ENCODE assay signal across 14 cellular contexts in genomic region chr18:10878703-10879102, GRCh38.
DNase-seq lines count a peak whose midpoint lies in the region; ATAC-seq, FAIRE-seq and TF ChIP-seq lines count a peak whose summit lies in the region.
"Had no signal": no experiment of that assay in that cellular context is flagged by ENCODE, and none has a peak within 500 bp of the region (broad histone marks: within the 10 kb centered on the region; RNA-seq: fewer than 3 reads in every experiment).

No MANE protein-coding gene starts in this region.

- peak; percentile 59 to 78 (median 70) for DNase-seq in body of pancreas
- no peak for DNase-seq in gastrocnemius medialis
- DNase-seq in left colon: no peak
- no peak for DNase-seq in PC-3
- DNase-seq in frontal cortex (ENCODE audit: low spot score in 2 of 2): no peak
- DNase-seq: activated CD8-positive, alpha-beta memory T cell treated with anti-CD3 and anti-CD28 coated beads, Interleukin-2, amount 10 ng/mL, durations not matched to agents 7 days and 5 days; CD4-positive, CD25-positive, alpha-beta regulatory T cell; NCI-H2081 treated with DMSO at 0.1 percent for 48 hours; stimulated activated CD4-positive, alpha-beta T cell treated with anti-CD3 and anti-CD28 coated beads, Interleukin-2, amount 100 ng/mL, for 48 hours had no signal

- H3K4me2 ChIP-seq in PC-3 (ENCODE audit: low read length): no peak overlapping the region

- 24 to 36% methylated on average over 1 of the region's 1 CpG for WGBS in body of pancreas, 2 donors

- no peak for TF ChIP-seq CTCF in body of pancreas (IDR thresholded peaks at IDR 0.05)
- no peak for TF ChIP-seq CTCF in gastrocnemius medialis (IDR thresholded peaks at IDR 0.05 in 4 of 5, conservative IDR thresholded peaks at IDR 0.05 in 1 of 5)
- no peak for TF ChIP-seq CTCF in PC-3 (conservative IDR thresholded peaks at IDR 0.05; ENCODE audit: low read depth, low read length)

- H3K9me3 ChIP-seq in body of pancreas (no peaks in the 10 kb centered on the region), gastrocnemius medialis (no peaks in the 10 kb centered on the region), PC-3 (ENCODE audit: low read length) (no peaks in the 10 kb centered on the region)
- H3K9me3 ChIP-seq: prostate gland had no signal

- no peaks in the 10 kb centered on the region for H3K9me2 ChIP-seq in PC-3 (replicated peaks; ENCODE audit: low read length)

- H3K4me3 ChIP-seq in body of pancreas: no peak overlapping the region
- no peak overlapping the region for H3K4me3 ChIP-seq in gastrocnemius medialis
- no peak overlapping the region for H3K4me3 ChIP-seq in PC-3 (ENCODE audit: low read length)
- H3K4me3 ChIP-seq: prostate gland had no signal

- H3K4me1 ChIP-seq in body of pancreas (peaks cover 5% of the 10 kb centered on the region), gastrocnemius medialis (no peaks in the 10 kb centered on the region), PC-3 (ENCODE audit: insufficient read depth, low read length) (no peaks in the 10 kb centered on the region)
- H3K4me1 ChIP-seq: prostate gland had no signal

- no peak overlapping the region for H3K9ac ChIP-seq in PC-3 (ENCODE audit: low read length)

- TF ChIP-seq POLR2A in body of pancreas (IDR thresholded peaks at IDR 0.05) (no peak), gastrocnemius medialis (IDR thresholded peaks at IDR 0.05) (no peak)

- POLR2A ChIA-PET in PC-3 (lab: Charles Lee; ENCODE audit: unreplicated experiment): no interaction called here

- H3K79me2 ChIP-seq in PC-3 (ENCODE audit: low read length): no peaks in the 10 kb centered on the region

- peak; percentile 87 for ATAC-seq in GM18873 (IDR thresholded peaks at IDR 0.05; ENCODE audit: low FRiP score, unreplicated experiment)
- ATAC-seq in GM21526 (IDR thresholded peaks at IDR 0.05; ENCODE audit: low FRiP score, unreplicated experiment): peak; percentile 86
- peak; percentile 77 for ATAC-seq in HG03097 (IDR thresholded peaks at IDR 0.05; ENCODE audit: low FRiP score, unreplicated experiment)
- peak; percentile 89 for ATAC-seq in body of pancreas
- no peak for ATAC-seq in gastrocnemius medialis
- no peak for ATAC-seq in left colon
- no peak for ATAC-seq in PC-3
- ATAC-seq: activated CD8-positive, alpha-beta memory T cell treated with anti-CD3 and anti-CD28 coated beads, Interleukin-2, amount 10 ng/mL, durations not matched to agents 7 days and 5 days had no signal

- CTCF ChIA-PET in PC-3 (lab: Charles Lee): no interaction called here

- no peak overlapping the region for H2AFZ ChIP-seq in PC-3 (ENCODE audit: low read length)

- intact Hi-C loops in body of pancreas (cut with DNase I) (no loop called here), gastrocnemius medialis (cut with DNase I; ENCODE audit: low total_unique reads) (no loop called here), left colon (cut with DNase I, micrococcal nuclease) (no loop called here), PC-3 (cut with micrococcal nuclease) (no loop called here)

- H3F3A ChIP-seq in PC-3 (ENCODE audit: low read length, unreplicated experiment): no peaks in the 10 kb centered on the region

- H3K27me3 ChIP-seq in body of pancreas (no peaks in the 10 kb centered on the region), gastrocnemius medialis (no peaks in the 10 kb centered on the region), PC-3 (ENCODE audit: low read length) (peaks cover 72% of the 10 kb centered on the region)

- H3K27ac ChIP-seq in body of pancreas: peak overlapping the region in 3 of 4 donors; percentile 26 to 40 (median 32)
- no peak overlapping the region for H3K27ac ChIP-seq in gastrocnemius medialis
- H3K27ac ChIP-seq in PC-3 (ENCODE audit: low read length): no peak overlapping the region
- H3K27ac ChIP-seq: prostate gland had no signal

- BruUV-seq in PC-3 (replicated peaks; lab: Mats Ljungman, UMichigan): no TSS peak

- no peak for FAIRE-seq in frontal cortex (lab: Jason Lieb, UNC)
- FAIRE-seq: HTR-8/SVneo had no signal

- in situ Hi-C loops in gastrocnemius medialis (cut with MboI; ENCODE audit: low sequenced_read_pairs in 4 of 4): no loop called here

- H3K36me3 ChIP-seq in body of pancreas (replicated peaks in 1 of 2; ENCODE audit: insufficient read depth in 1 of 2, low read depth in 2 of 2) (no peaks in the 10 kb centered on the region), gastrocnemius medialis (no peaks in the 10 kb centered on the region), PC-3 (ENCODE audit: low read depth, low read length) (no peaks in the 10 kb centered on the region)
- H3K36me3 ChIP-seq: prostate gland had no signal

- H4K20me1 ChIP-seq in PC-3 (ENCODE audit: low read length): no peaks in the 10 kb centered on the region

Comparison
In these comparisons a context has a peak if more than half of its experiments do, and no peak if none do; other contexts are left out.
1. ATAC-seq: peak in GM18873 (single experiment), GM21526 (single experiment), HG03097 (single experiment) and body of pancreas (single experiment); none in gastrocnemius medialis (0 of 2), left colon (single experiment) and PC-3 (single experiment).
2. DNase-seq: peak in body of pancreas (4 of 4); none in gastrocnemius medialis (0 of 2), left colon (0 of 2), PC-3 (single experiment) and frontal cortex (0 of 2).
3. H3K27ac ChIP-seq: peak in body of pancreas (3 of 4); none in gastrocnemius medialis (0 of 4) and PC-3 (single experiment).